ENCODE assay signal across 8 cellular contexts in the genomic region with DNA sequence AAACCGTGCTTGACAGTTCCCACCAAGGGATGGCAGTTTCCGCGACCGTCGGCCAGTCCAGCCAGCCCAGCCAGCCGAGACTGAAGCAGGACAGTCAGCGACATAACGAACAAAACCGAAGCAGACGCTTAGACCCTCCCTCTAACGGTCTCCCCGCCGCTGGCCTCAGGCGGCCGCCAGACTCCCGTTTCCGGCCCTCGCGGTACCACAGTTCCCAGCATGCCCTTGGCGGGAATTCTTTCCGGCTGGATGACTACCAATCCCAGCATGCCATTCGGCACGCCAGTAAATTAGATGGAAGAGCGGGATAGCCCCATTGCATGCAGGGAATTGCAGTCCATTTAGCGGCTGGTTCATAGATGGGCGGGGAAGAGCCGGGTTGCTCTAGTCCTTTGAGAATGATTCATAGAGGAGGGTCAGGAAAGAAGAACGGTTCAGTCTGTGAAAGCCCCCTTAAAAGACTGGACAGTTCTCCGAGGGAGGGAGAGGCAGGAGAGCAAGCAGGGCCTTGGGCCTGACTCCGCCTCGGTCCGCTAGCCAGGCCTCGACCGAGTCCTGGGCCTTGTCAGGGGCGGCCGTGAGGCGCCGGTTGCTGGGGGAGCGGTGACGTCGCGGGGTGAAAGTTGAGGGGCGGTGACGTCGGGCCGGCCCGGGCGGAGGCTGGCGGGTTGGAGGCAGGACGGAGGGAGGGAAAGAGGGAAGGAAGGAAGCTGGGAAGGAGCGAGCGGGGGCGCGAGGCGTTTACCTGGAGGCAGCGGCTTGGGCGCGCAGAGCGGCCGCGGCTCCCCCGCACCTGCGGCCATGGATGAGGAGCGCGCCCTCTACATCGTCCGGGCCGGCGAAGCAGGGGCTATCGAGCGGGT. TPM values are rescaled to one million over a fixed set of nuclear protein-coding genes. Genes with fewer than 3 reads are reported as not detected.
DNase-seq lines count a peak whose midpoint lies in the region; TF ChIP-seq lines count a peak whose summit lies in the region.

A gene with protein sequence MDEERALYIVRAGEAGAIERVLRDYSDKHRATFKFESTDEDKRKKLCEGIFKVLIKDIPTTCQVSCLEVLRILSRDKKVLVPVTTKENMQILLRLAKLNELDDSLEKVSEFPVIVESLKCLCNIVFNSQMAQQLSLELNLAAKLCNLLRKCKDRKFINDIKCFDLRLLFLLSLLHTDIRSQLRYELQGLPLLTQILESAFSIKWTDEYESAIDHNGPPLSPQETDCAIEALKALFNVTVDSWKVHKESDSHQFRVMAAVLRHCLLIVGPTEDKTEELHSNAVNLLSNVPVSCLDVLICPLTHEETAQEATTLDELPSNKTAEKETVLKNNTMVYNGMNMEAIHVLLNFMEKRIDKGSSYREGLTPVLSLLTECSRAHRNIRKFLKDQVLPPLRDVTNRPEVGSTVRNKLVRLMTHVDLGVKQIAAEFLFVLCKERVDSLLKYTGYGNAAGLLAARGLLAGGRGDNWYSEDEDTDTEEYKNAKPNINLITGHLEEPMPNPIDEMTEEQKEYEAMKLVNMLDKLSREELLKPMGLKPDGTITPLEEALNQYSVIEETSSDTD (plus strand): TSS at position 738 of the 863 bp plus-strand sequence. CDS start 64 bp downstream, at position 802.

- H3K9ac ChIP-seq in NT2/D1 (ENCODE audit: insufficient read length, low read depth), result peak within 1 kb of the TSS; percentile 86
- H3K9ac ChIP-seq in endocrine pancreas (ENCODE audit: control insufficient read depth, insufficient read depth, low read length), result peak within 1 kb of the TSS; percentile 86

- no peak for TF ChIP-seq CTCF in GM20000 (IDR thresholded peaks at IDR 0.05; ENCODE audit: extremely low read depth, missing control alignments)

- DNase-seq in CMK (ENCODE audit: low read depth), result peak; percentile 87
- peak; percentile 87 for DNase-seq in GM20000 (ENCODE audit: low spot score)
- peak; percentile 98 for DNase-seq in HT-29 (ENCODE audit: low spot score)
- peak; percentile 98 for DNase-seq in NT2/D1 (ENCODE audit: low read depth, low spot score)
- DNase-seq in activated CD8-positive, alpha-beta memory T cell treated with anti-CD3 and anti-CD28 coated beads, Interleukin-2, amount 50 U/mL, for 1 hour (ENCODE audit: extremely low read depth), result peak; percentile 38
- DNase-seq in mesenteric fat pad (ENCODE audit: low spot score), result peak; percentile 96
- peak; percentile 61 for DNase-seq in stimulated activated CD8-positive, alpha-beta memory T cell treated with anti-CD3 and anti-CD28 coated beads, Interleukin-15, amount 100 ng/mL, for 24 hours (ENCODE audit: low read depth)

- H3K36me3 ChIP-seq in NT2/D1 (ENCODE audit: insufficient read depth, insufficient read length, low read length) (peaks cover 21% of the 10 kb centered on the region), endocrine pancreas (ENCODE audit: control insufficient read depth, insufficient read depth, low read length) (no peaks in the 10 kb centered on the region)

- H3K27me3 ChIP-seq in NT2/D1 (ENCODE audit: insufficient read depth, insufficient read length) (no peaks in the 10 kb centered on the region), endocrine pancreas (ENCODE audit: control insufficient read depth, insufficient read depth, low read length) (no peaks in the 10 kb centered on the region)

- H3K4me3 ChIP-seq in NT2/D1 (ENCODE audit: insufficient read length, low read depth), result peak within 1 kb of the TSS; percentile 93
- peak within 1 kb of the TSS; percentile 85 for H3K4me3 ChIP-seq in endocrine pancreas (ENCODE audit: control insufficient read depth, insufficient read depth, low read length)

- H3K4me1 ChIP-seq in NT2/D1 (ENCODE audit: insufficient read depth, insufficient read length), result peaks cover 3% of the 10 kb centered on the region
- H3K4me1 ChIP-seq in endocrine pancreas (ENCODE audit: control insufficient read depth, insufficient read depth, low read length), result no peaks in the 10 kb centered on the region

- H3K9me3 ChIP-seq in NT2/D1 (ENCODE audit: insufficient read depth, low read length) (peaks cover 7% of the 10 kb centered on the region), endocrine pancreas (ENCODE audit: control insufficient read depth, low read length) (no peaks in the 10 kb centered on the region)

RNA-seq across cellular contexts. Expression of the gene that starts here (rescaled TPM):
- 3.2 and 4.3 TPM in 2 replicates for total RNA-seq in HT-29 (2014; rRNA removed; shearing (Covaris generic))
- 23.3 TPM for total RNA-seq in mesenteric fat pad

Comparison
In these comparisons a context has a peak if more than half of its experiments do, and no peak if none do; other contexts are left out.
1. Peak in every context shown above with its lines: DNase-seq and H3K4me3 ChIP-seq.
2. DNase-seq: peak in every context shown above with its lines; median percentile 98 in HT-29; 98 in NT2/D1; 96 in mesenteric fat pad; 87 in CMK; 87 in GM20000; 61 in stimulated activated CD8-positive, alpha-beta memory T cell treated with anti-CD3 and anti-CD28 coated beads, Interleukin-15, amount 100 ng/mL, for 24 hours; 38 in activated CD8-positive, alpha-beta memory T cell treated with anti-CD3 and anti-CD28 coated beads, Interleukin-2, amount 50 U/mL, for 1 hour.